ENCODE assay signal across 1 cellular context in the genomic region with DNA sequence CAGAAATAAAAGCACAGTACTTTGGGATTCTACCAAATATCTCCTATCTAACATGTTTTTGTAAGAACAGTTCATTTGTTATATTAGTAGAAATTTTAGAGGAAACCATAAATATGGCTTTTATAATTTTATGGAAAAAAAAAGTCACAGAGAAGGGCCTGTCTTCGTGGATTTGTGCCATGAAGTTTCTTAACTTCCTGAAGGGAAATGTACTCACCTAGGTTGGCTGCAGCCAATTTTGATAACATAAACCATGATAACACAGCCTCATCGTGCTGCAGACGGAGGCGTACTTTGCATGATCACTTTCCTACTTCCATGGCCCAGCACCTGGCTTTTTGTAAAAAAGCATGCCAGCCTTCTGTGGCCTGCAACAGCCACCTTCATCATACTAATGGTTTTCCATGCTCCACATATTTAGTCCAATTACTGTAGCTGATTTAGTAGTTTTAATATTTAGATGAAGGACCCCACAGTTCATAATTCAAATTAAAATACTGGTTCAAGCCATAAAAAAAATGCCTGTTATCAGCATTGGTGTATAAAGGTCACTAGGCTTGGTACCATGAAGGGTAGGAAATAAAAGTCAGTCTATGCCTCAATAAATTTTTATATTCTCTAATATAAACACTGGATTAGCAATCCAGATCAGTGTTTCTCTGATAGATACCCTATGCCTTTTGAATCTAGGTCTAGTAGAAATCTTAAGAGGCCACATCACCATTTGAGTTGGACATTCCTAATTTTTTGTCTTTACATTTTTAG.
TF ChIP-seq lines count a peak whose summit lies in the region.

No MANE protein-coding gene starts in this region.

TF ChIP-seq in A549, 52 proteins besides CTCF, POLR2A, EP300 and RAD21 (continued from another document):
- no peak for TF ChIP-seq RCOR1 (IDR thresholded peaks at IDR 0.05; ENCODE audit: low read depth, low read length)
- no peak for TF ChIP-seq CBX8 (IDR thresholded peaks at IDR 0.05)
- TF ChIP-seq ZSCAN20 (CRISPR knock-in tag; IDR thresholded peaks at IDR 0.05) = no peak
- TF ChIP-seq RFX5 (IDR thresholded peaks at IDR 0.05) = no peak
- no peak for TF ChIP-seq ZC3H11A (IDR thresholded peaks at IDR 0.05)
- no peak for TF ChIP-seq MAX (IDR thresholded peaks at IDR 0.05)
- no peak for TF ChIP-seq TFCP2L1 (CRISPR knock-in tag; IDR thresholded peaks at IDR 0.05)
- TF ChIP-seq NR3C1 (IDR thresholded peaks at IDR 0.05) = no peak
- TF ChIP-seq GATA3 (IDR thresholded peaks at IDR 0.05; ENCODE audit: borderline replicate concordance) = no peak
- TF ChIP-seq MYC (IDR thresholded peaks at IDR 0.05; ENCODE audit: borderline replicate concordance, low read length) = no peak
- no peak for TF ChIP-seq PHF8 (IDR thresholded peaks at IDR 0.05; ENCODE audit: borderline replicate concordance, low read depth)
- TF ChIP-seq HOXA7 (CRISPR knock-in tag; IDR thresholded peaks at IDR 0.05) = no peak
- TF ChIP-seq MAFK (IDR thresholded peaks at IDR 0.05; ENCODE audit: partially characterized antibody) = no peak
